Comparison of ENCODE assay signal across 16 cellular contexts in the genomic region with DNA sequence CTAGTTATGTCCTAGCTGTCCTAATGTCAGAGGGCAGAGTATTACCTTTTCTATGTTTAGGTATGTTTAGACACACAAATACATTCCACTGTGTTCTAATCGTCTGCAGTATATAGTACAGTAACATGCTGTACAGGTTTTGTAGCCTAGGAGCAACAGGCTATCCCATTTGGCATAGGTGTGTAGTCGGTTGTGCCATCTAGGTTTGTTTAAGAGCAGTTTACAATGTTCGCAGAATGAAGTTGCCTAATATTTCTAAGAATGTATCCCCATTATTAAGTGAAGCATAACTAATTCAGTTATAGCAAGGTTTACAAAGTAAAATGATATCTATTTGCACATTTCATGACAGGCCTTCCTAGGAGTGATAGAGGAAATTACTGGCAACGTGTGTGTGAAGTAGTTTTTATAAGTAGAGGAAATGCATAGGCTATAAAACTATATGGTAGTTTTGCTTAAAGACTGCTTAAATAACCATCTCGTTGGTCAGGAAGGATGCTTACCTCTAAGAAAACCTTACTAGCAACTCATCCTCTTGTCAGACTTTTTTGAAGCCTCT. TPM values are rescaled to one million over a fixed set of nuclear protein-coding genes. Genes with fewer than 3 reads are reported as not detected.
A peak's percentile ranks its signal among the peaks of the same experiment; 100 is the strongest.
DNase-seq lines count a peak whose midpoint lies in the region; ATAC-seq, FAIRE-seq and TF ChIP-seq lines count a peak whose summit lies in the region.
"Had no signal": no experiment of that assay in that cellular context is flagged by ENCODE, and none has a peak within 500 bp of the region (broad histone marks: within the 10 kb centered on the region; RNA-seq: fewer than 3 reads in every experiment).

No MANE protein-coding gene starts in this region.

- POLR2A ChIA-PET in A549 (lab: Yijun Ruan, JAX): interaction anchor here (0.7 kb wide), 1 partner anchor 1935 kb away, joined by 3 read pairs; no protein-coding TSS in a partner anchor
- POLR2A ChIA-PET in CD8-positive, alpha-beta memory T cell (lab: Charles Lee): interaction anchor here (7.4 kb wide), 1 partner anchor 65 kb away, joined by 113 read pairs; no protein-coding TSS in a partner anchor

- no peaks in the 10 kb centered on the region for H3K9me2 ChIP-seq in SU-DHL-6 (replicated peaks; ENCODE audit: insufficient read depth, low read length)

- H4K20me1 ChIP-seq in SU-DHL-6 (ENCODE audit: low read depth, low read length): no peaks in the 10 kb centered on the region

- H3K9me3 Mint-ChIP-seq in CD8-positive, alpha-beta memory T cell: peaks cover 0 to 2% (median 0%) of the 10 kb centered on the region in 5 donors

- H3K79me2 ChIP-seq in SU-DHL-6 (ENCODE audit: insufficient read depth, low read length): peaks cover 38% of the 10 kb centered on the region

- H3K36me3 Mint-ChIP-seq in CD8-positive, alpha-beta memory T cell: peaks cover 0 to 10% (median 0%) of the 10 kb centered on the region in 3 donors

- in situ Hi-C loops in G401 (cut with HindIII; ENCODE audit: low sequenced_read_pairs): no loop called here

- H3K4me3 Mint-ChIP-seq in CD8-positive, alpha-beta memory T cell: peak overlapping the region in 5 of 7 donors; percentile 33 to 84 (median 61)

- peak overlapping the region; percentile 78 to 99 (median 97) for H3K27ac Mint-ChIP-seq in CD8-positive, alpha-beta memory T cell

- FAIRE-seq in A549 (lab: Jason Lieb, UNC): no peak

- TF ChIP-seq POLR2A in A549 (IDR thresholded peaks at IDR 0.05; ENCODE audit: low read length): no peak
- no peak for TF ChIP-seq POLR2A in esophagus squamous epithelium (IDR thresholded peaks at IDR 0.05)

- ATAC-seq in A549: no peak
- ATAC-seq: foreskin keratinocyte had no signal

- no peaks in the 10 kb centered on the region for H3K36me3 ChIP-seq in CD8-positive, alpha-beta memory T cell (ENCODE audit: insufficient read depth, low read length)
- H3K36me3 ChIP-seq in SU-DHL-6 (ENCODE audit: low read length) (0 out of 2 replicates have a peak, but pooled peaks cover 6% of the 10 kb centered on the region), esophagus squamous epithelium (no peaks in the 10 kb centered on the region)
- H3K36me3 ChIP-seq: right atrium auricular region had no signal

- no peak overlapping the region for H3K27ac ChIP-seq in A549
- H3K27ac ChIP-seq in CD8-positive, alpha-beta memory T cell (ENCODE audit: low read depth, low read length): no peak overlapping the region
- peak overlapping the region; percentile 25; the same call in 1 of the 2 replicates for H3K27ac ChIP-seq in SU-DHL-6 (ENCODE audit: low read depth, low read length)
- H3K27ac ChIP-seq in esophagus squamous epithelium: peak overlapping the region in 3 of 4 donors; percentile 4 to 37 (median 25)
- H3K27ac ChIP-seq: foreskin keratinocyte, GM23248, right atrium auricular region had no signal

- peaks cover 46 to 66% (median 64%) of the 10 kb centered on the region in 3 donors for H3K4me1 Mint-ChIP-seq in CD8-positive, alpha-beta memory T cell

- H3F3A ChIP-seq in SU-DHL-6 (ENCODE audit: insufficient read depth): peaks cover 48% of the 10 kb centered on the region

- TF ChIP-seq CTCF in A549 (IDR thresholded peaks at IDR 0.05) (no peak), SU-DHL-6 (IDR thresholded peaks at IDR 0.05; ENCODE audit: insufficient read depth, low read length, poor library complexity, severe bottlenecking) (no peak), esophagus squamous epithelium (IDR thresholded peaks at IDR 0.05) (no peak)

- no peaks in the 10 kb centered on the region for H3K27me3 ChIP-seq in CD8-positive, alpha-beta memory T cell (ENCODE audit: insufficient read depth, low read length, poor library complexity, severe bottlenecking)
- H3K27me3 ChIP-seq in SU-DHL-6 (ENCODE audit: low read length) (no peaks in the 10 kb centered on the region), esophagus squamous epithelium (no peaks in the 10 kb centered on the region)
- H3K27me3 ChIP-seq: foreskin keratinocyte, right atrium auricular region had no signal

- CTCF ChIA-PET in A549 (lab: Yijun Ruan, JAX): interaction anchor here (0.7 kb wide), 1 partner anchor 65 kb away, joined by 4 read pairs; no protein-coding TSS in a partner anchor
- CTCF ChIA-PET in CD8-positive, alpha-beta memory T cell (lab: Charles Lee): interaction anchor here (1.9 to 6.4 kb wide), 2 partner anchors 10 to 65 kb away, joined by 7 to 41 read pairs; no protein-coding TSS in a partner anchor

- no peak overlapping the region for H2AFZ ChIP-seq in SU-DHL-6 (ENCODE audit: low read depth, low read length, severe bottlenecking)
- H2AFZ ChIP-seq: GM23248 had no signal

- TF ChIP-seq RAD21 in A549 (conservative IDR thresholded peaks at IDR 0.05 in 1 of 2, IDR thresholded peaks at IDR 0.05 in 1 of 2): no peak

- H3K9ac ChIP-seq in SU-DHL-6 (ENCODE audit: low read length): no peak overlapping the region
- H3K9ac ChIP-seq: GM23248 had no signal

- no peak for TF ChIP-seq EP300 in A549 (IDR thresholded peaks at IDR 0.05)

- H3K27me3 Mint-ChIP-seq in CD8-positive, alpha-beta memory T cell: peaks cover 0 to 12% of the 10 kb centered on the region in 2 donors

- intact Hi-C loops in esophagus squamous epithelium (cut with DNase I): no loop called here

- WGBS in A549 (ENCODE audit: missing lambda C conversion rate): 39% methylated on average over 5 of the region's 5 CpGs
- 26 to 48% methylated on average over 5 of the region's 5 CpGs for WGBS in esophagus squamous epithelium, 2 donors

- no peak for DNase-seq in A549 (ENCODE audit: low read depth in 1 of 2, low spot score in 1 of 2)
- no peak for DNase-seq in CD8-positive, alpha-beta memory T cell
- DNase-seq in esophagus squamous epithelium (lab: John Stamatoyannopoulos, UW): no peak
- no peak for DNase-seq in amniotic stem cell (lab: John Stamatoyannopoulos, UW)
- no peak for DNase-seq in cerebellar nuclear complex (lab: John Stamatoyannopoulos, UW)
- DNase-seq in G401 (ENCODE audit: low spot score): no peak
- DNase-seq: activated CD4-positive, alpha-beta T cell treated with anti-CD3 and anti-CD28 coated beads for 1 hour; amygdala; Caco-2; foreskin keratinocyte; GM23248; NCI-H524 treated with DMSO at 0.1 percent for 48 hours; SHP77 treated with DMSO at 0.1 percent for 48 hours; stimulated activated CD4-positive, alpha-beta T cell treated with anti-CD3 and anti-CD28 coated beads, Interleukin-4, amount 100 ng/mL, for 4 hours had no signal

- H3K4me1 ChIP-seq in A549: peaks cover 34% of the 10 kb centered on the region; the same call in 2 of the 3 replicates
- peaks cover 60% of the 10 kb centered on the region for H3K4me1 ChIP-seq in CD8-positive, alpha-beta memory T cell (ENCODE audit: insufficient read depth, low read length)
- H3K4me1 ChIP-seq in esophagus squamous epithelium: peaks cover 14 to 54% (median 15%) of the 10 kb centered on the region in 3 donors

- H3K9me3 ChIP-seq in A549 (no peaks in the 10 kb centered on the region), SU-DHL-6 (ENCODE audit: insufficient read depth, low read length) (no peaks in the 10 kb centered on the region), esophagus squamous epithelium (no peaks in the 10 kb centered on the region)
- no peaks in the 10 kb centered on the region for H3K9me3 ChIP-seq in CD8-positive, alpha-beta memory T cell (ENCODE audit: low read length)
- H3K9me3 ChIP-seq: Caco-2, right atrium auricular region had no signal

- H3K4me3 ChIP-seq in A549 (no peak overlapping the region), SU-DHL-6 (ENCODE audit: insufficient read depth, low read length, poor library complexity, severe bottlenecking) (no peak overlapping the region), esophagus squamous epithelium (no peak overlapping the region)
- no peak overlapping the region for H3K4me3 ChIP-seq in CD8-positive, alpha-beta memory T cell (ENCODE audit: low read length)
- H3K4me3 ChIP-seq: GM23248, right atrium auricular region had no signal

- peak overlapping the region; percentile 27 for H3K4me2 ChIP-seq in A549
- H3K4me2 ChIP-seq in SU-DHL-6 (ENCODE audit: low read depth, low read length, poor library complexity, severe bottlenecking): peak overlapping the region; percentile 93

TF ChIP-seq in A549, 52 proteins besides CTCF, POLR2A, EP300 and RAD21 (continues in another document):
- TF ChIP-seq ATOH8 (CRISPR knock-in tag; IDR thresholded peaks at IDR 0.05; ENCODE audit: low read depth): no peak
- TF ChIP-seq HOXB13 (CRISPR knock-in tag; IDR thresholded peaks at IDR 0.05; ENCODE audit: low read depth): no peak
- TF ChIP-seq SREBF2 (IDR thresholded peaks at IDR 0.05): no peak
- TF ChIP-seq BHLHE40 (IDR thresholded peaks at IDR 0.05; ENCODE audit: low read depth, low read length): no peak
- no peak for TF ChIP-seq TP53 (CRISPR knock-in tag; IDR thresholded peaks at IDR 0.05)
- TF ChIP-seq PHF8 (IDR thresholded peaks at IDR 0.05; ENCODE audit: borderline replicate concordance, low read depth): no peak
- no peak for TF ChIP-seq FOSL2 (IDR thresholded peaks at IDR 0.05)
- TF ChIP-seq FOSL2 (CRISPR knock-in tag; IDR thresholded peaks at IDR 0.05): no peak

RNA-seq across cellular contexts. Expression of gene CREM, which starts 4.0 kb away (rescaled TPM):
- polyA plus RNA-seq in A549 (2011; rRNA removed) (94.5 and 112 TPM in 2 replicates), A549 (2017; fragmentation: RNase III; extraction: RNeasy Plus Mini Kit Qiagen cat#74134 plus additional on column Dnase treatment) (47.2 to 56.6 TPM (median 53.3 TPM) in 3 replicates)
- 38.7 and 43.8 TPM in 2 replicates for polyA plus RNA-seq in A549 (2012; cell fraction: cytosol; rRNA removed)
- 16.4 and 19.2 TPM in 2 replicates for polyA plus RNA-seq in A549 (2012; cell fraction: nucleus; rRNA removed)
- polyA minus RNA-seq in A549 (2011; rRNA and poly(A)+ RNA removed): 27.7 and 33.3 TPM in 2 replicates
- total RNA-seq in CD8-positive, alpha-beta memory T cell: 100 to 1,000 TPM; 132 to 134 TPM
- 29.4 TPM for polyA plus RNA-seq in CD8-positive, alpha-beta memory T cell
- total RNA-seq in esophagus squamous epithelium: 10 to 100 TPM; 19.4 to 23.8 (median 21.6) TPM
- 58.3 and 108 TPM in 2 replicates for total RNA-seq in G401 (2014; rRNA removed; shearing (Covaris generic))

RNA-seq across cellular contexts. Expression of gene CUL2, which starts 40.5 kb away (rescaled TPM):
- polyA plus RNA-seq in A549 (2011; rRNA removed) (26.6 and 35.1 TPM in 2 replicates), A549 (2017; fragmentation: RNase III; extraction: RNeasy Plus Mini Kit Qiagen cat#74134 plus additional on column Dnase treatment) (26.8 to 28.8 TPM (median 27.8 TPM) in 3 replicates)
- 7.7 and 8.2 TPM in 2 replicates for polyA plus RNA-seq in A549 (2012; cell fraction: cytosol; rRNA removed)
- 5.8 and 7.7 TPM in 2 replicates for polyA plus RNA-seq in A549 (2012; cell fraction: nucleus; rRNA removed)
- 11.9 and 13.0 TPM in 2 replicates for polyA minus RNA-seq in A549 (2011; rRNA and poly(A)+ RNA removed)
- total RNA-seq in CD8-positive, alpha-beta memory T cell: 10 to 100 TPM; 56.8 to 59.4 TPM
- polyA plus RNA-seq in CD8-positive, alpha-beta memory T cell: 19.3 TPM
- 10 to 100 TPM; 12.7 to 21.2 (median 19.5) TPM for total RNA-seq in esophagus squamous epithelium
- total RNA-seq in G401 (2014; rRNA removed; shearing (Covaris generic)): 17.2 and 29.2 TPM in 2 replicates

Comparison
In these comparisons a context has a peak if more than half of its experiments do, and no peak if none do; other contexts are left out.
1. H3K27ac ChIP-seq: peak in SU-DHL-6 (single experiment) and esophagus squamous epithelium (3 of 4); none in A549 (0 of 2) and CD8-positive, alpha-beta memory T cell (single experiment).